In genomic region chr22:18057568-18058209, GRCh38 we compare ENCODE assay signal across 9 cellular contexts. TPM values are rescaled to one million over a fixed set of nuclear protein-coding genes. Genes with fewer than 3 reads are reported as not detected.
DNase-seq lines count a peak whose midpoint lies in the region; ATAC-seq and TF ChIP-seq lines count a peak whose summit lies in the region.
"Had no signal": no experiment of that assay in that cellular context is flagged by ENCODE, and none has a peak within 500 bp of the region (broad histone marks: within the 10 kb centered on the region; RNA-seq: fewer than 3 reads in every experiment).

No MANE protein-coding gene starts in this region.

- H3K27me3 ChIP-seq in thoracic aorta (replicated peaks; ENCODE audit: insufficient read depth) = no peaks in the 10 kb centered on the region

- intact Hi-C loops in Right ventricle myocardium superior (cut with DNase I) = no loop called here
- intact Hi-C loops in cardiac septum (cut with DNase I) = no loop called here

- DNase-seq in Right ventricle myocardium superior = peak; percentile 67
- DNase-seq in cardiac septum (ENCODE audit: low spot score) = no peak
- peak; percentile 98 for DNase-seq in iris pigment epithelial cell (ENCODE audit: low read depth)
- DNase-seq in thoracic aorta (ENCODE audit: low spot score) = peak; percentile 84
- DNase-seq in HPDE6-E6E7 (ENCODE audit: extremely low spot score) = no peak
- DNase-seq in DMS153 treated with DMSO at 0.1 percent for 48 hours (lab: John Stamatoyannopoulos, UW; ENCODE audit: unreplicated experiment) = no peak
- DNase-seq: DND-41 had no signal

- peak overlapping the region; percentile 97 for H3K27ac ChIP-seq in angular gyrus (ENCODE audit: low read depth, low read length)
- H3K27ac ChIP-seq in thoracic aorta = peak overlapping the region; percentile 86 to 87

- peaks cover 19 to 46% of the 10 kb centered on the region in 2 donors for H3K4me1 ChIP-seq in thoracic aorta (ENCODE audit: control insufficient read depth in 1 of 2, low read depth in 2 of 2)

- ATAC-seq in Right ventricle myocardium superior (ENCODE audit: poor library complexity) (peak; percentile 71), HG03575 (IDR thresholded peaks at IDR 0.05; ENCODE audit: extremely low read depth, insufficient number of reproducible peaks, low FRiP score, unreplicated experiment) (peak; percentile 45), thoracic aorta (ENCODE audit: insufficient number of reproducible peaks, low FRiP score, low read depth) (peak; percentile 99)

- TF ChIP-seq CTCF in thoracic aorta (IDR thresholded peaks at IDR 0.05) = no peak

- H3K4me3 ChIP-seq in thoracic aorta = no peak overlapping the region

- no peaks in the 10 kb centered on the region for H3K36me3 ChIP-seq in thoracic aorta

- H3K9me3 ChIP-seq in thoracic aorta = no peaks in the 10 kb centered on the region

RNA-seq across cellular contexts. Expression of gene PEX26, which starts 20.1 kb away (rescaled TPM):
- total RNA-seq in Right ventricle myocardium superior (20.3 TPM), cardiac septum (24.9 TPM), thoracic aorta (10 to 100 TPM; 39.1 to 46.0 TPM)

RNA-seq across cellular contexts. Expression of gene MICAL3, which starts 33.3 kb away (rescaled TPM):
- total RNA-seq in Right ventricle myocardium superior (78.9 TPM), cardiac septum (126 TPM), thoracic aorta (10 to 100 TPM; 45.2 to 78.0 TPM)

RNA-seq across cellular contexts. Expression of gene TUBA8, which starts 52.9 kb away (rescaled TPM):
- total RNA-seq in Right ventricle myocardium superior = 247 TPM
- 84.0 TPM for total RNA-seq in cardiac septum
- 1 to 10 TPM in 1 of 2 donors, under 1 TPM in 1; 0.41 to 2.2 TPM for total RNA-seq in thoracic aorta

Comparison
In these comparisons a context has a peak if more than half of its experiments do, and no peak if none do; other contexts are left out.
1. DNase-seq: peak in Right ventricle myocardium superior (single experiment), iris pigment epithelial cell (single experiment) and thoracic aorta (single experiment); none in cardiac septum (single experiment), HPDE6-E6E7 (single experiment) and DMS153 treated with DMSO at 0.1 percent for 48 hours (single experiment).
2. ATAC-seq: peak in every context shown above with its lines; median percentile 99 in thoracic aorta; 71 in Right ventricle myocardium superior; 45 in HG03575.
3. RNA of gene TUBA8, which starts 52.9 kb away (total RNA-seq): 247 TPM in Right ventricle myocardium superior (single experiment) and 84.0 TPM in cardiac septum (single experiment); 0.41 to 2.2 TPM in thoracic aorta; every median in the first group is over 10 times any median in the second.